Comparison of ENCODE assay signal across 17 cellular contexts in the genomic region with DNA sequence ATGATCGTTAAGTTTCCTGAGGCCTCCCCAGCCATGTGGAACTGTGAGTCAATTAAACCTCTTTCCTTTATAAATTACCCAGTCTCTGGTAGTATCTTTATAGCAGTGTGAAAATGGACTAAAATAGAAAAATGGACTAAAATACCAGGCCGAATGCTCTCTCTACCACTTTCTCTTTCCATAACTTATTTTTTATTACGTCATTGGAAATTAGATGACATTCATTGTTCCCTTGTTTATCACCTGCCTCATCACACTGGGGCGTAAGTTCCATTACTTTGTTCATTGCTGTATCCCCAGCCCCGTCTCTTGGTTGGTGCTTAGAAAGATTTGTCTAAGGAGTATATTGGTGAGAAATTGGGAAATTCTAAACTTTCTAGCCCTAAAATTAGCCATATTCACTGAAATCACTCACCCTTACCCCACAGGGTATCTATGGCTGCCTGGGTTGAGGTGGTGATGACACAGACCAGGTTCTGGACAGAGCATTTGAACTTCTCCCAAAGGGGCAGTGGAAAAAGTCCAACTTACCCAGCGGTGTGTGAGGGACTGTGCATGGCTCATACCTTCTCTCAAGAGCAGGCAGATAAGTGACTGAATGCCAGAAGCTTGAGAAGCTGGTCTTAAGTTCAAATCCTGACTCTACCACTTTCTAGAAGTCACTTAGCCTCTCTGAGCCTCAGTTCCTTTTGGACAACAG. TPM values are rescaled to one million over a fixed set of nuclear protein-coding genes. Genes with fewer than 3 reads are reported as not detected.
DNase-seq lines count a peak whose midpoint lies in the region; ATAC-seq, FAIRE-seq and TF ChIP-seq lines count a peak whose summit lies in the region.
"Had no signal": no experiment of that assay in that cellular context is flagged by ENCODE, and none has a peak within 500 bp of the region (broad histone marks: within the 10 kb centered on the region; RNA-seq: fewer than 3 reads in every experiment).

No MANE protein-coding gene starts in this region.

- H3K9ac ChIP-seq in astrocyte (ENCODE audit: low read length): no peak overlapping the region
- H3K9ac ChIP-seq: BLaER1 treated with 17β-estradiol and CSF1 and Interleukin-3, amounts not matched to agents 10 nM and 100 nM had no signal

- H3K4me1 ChIP-seq in left ventricle myocardium inferior (peaks cover 10% of the 10 kb centered on the region), astrocyte (ENCODE audit: insufficient read depth, low read length) (no peaks in the 10 kb centered on the region), heart right ventricle (peaks cover 0 to 11% (median 8%) of the 10 kb centered on the region in 9 donors)

- H3K9me3 ChIP-seq in left ventricle myocardium inferior (replicated peaks): no peaks in the 10 kb centered on the region
- H3K9me3 ChIP-seq in astrocyte (ENCODE audit: insufficient read depth, low read depth, low read length): no peaks in the 10 kb centered on the region
- H3K9me3 ChIP-seq in heart right ventricle: no peaks in the 10 kb centered on the region
- H3K9me3 ChIP-seq: BLaER1 treated with 17β-estradiol and CSF1 and Interleukin-3, amounts not matched to agents 10 nM and 100 nM had no signal

- intact Hi-C loops in Right ventricle myocardium inferior (cut with DNase I): no loop called here
- intact Hi-C loops in left ventricle myocardium inferior (cut with micrococcal nuclease): no loop called here
- intact Hi-C loops in heart right ventricle (cut with DNase I): no loop called here

- H3K79me2 ChIP-seq in astrocyte (ENCODE audit: insufficient read depth, low read length): no peaks in the 10 kb centered on the region

- no peaks in the 10 kb centered on the region for H3K27me3 ChIP-seq in left ventricle myocardium inferior (ENCODE audit: low read depth)
- peaks cover 24% of the 10 kb centered on the region for H3K27me3 ChIP-seq in astrocyte (ENCODE audit: insufficient read depth, low read length)
- H3K27me3 ChIP-seq in heart right ventricle: no peaks in the 10 kb centered on the region
- H3K27me3 ChIP-seq: BLaER1 treated with 17β-estradiol and CSF1 and Interleukin-3, amounts not matched to agents 10 nM and 100 nM had no signal

- peak; percentile 71 for ATAC-seq in Right ventricle myocardium inferior
- peak in 5 of 8 donors; percentile 49 to 73 (median 61) for ATAC-seq in heart right ventricle
- no peak for ATAC-seq in stimulated activated naive B cell treated with anti-CD40 and anti-IgM and Interleukin-4, amounts not matched to agents 10 μg/mL and 1 μg/mL and 100 μg/mL, for 72 hours (replicated peaks)
- ATAC-seq: HCT116 had no signal

- H3K36me3 ChIP-seq in left ventricle myocardium inferior (no peaks in the 10 kb centered on the region), astrocyte (ENCODE audit: insufficient read depth, low read length) (no peaks in the 10 kb centered on the region), heart right ventricle (no peaks in the 10 kb centered on the region)
- H3K36me3 ChIP-seq: BLaER1 treated with 17β-estradiol and CSF1 and Interleukin-3, amounts not matched to agents 10 nM and 100 nM had no signal

- no peak overlapping the region for H3K4me2 ChIP-seq in astrocyte (ENCODE audit: low read length)
- H3K4me2 ChIP-seq: BLaER1 treated with 17β-estradiol and CSF1 and Interleukin-3, amounts not matched to agents 10 nM and 100 nM had no signal

- FAIRE-seq in astrocyte (lab: Jason Lieb, UNC): no peak
- FAIRE-seq: GM19239, H54, HTR-8/SVneo had no signal

- H2AFZ ChIP-seq in astrocyte (ENCODE audit: low read depth, low read length): no peak overlapping the region

- H3K27me3 Mint-ChIP-seq in astrocyte (ENCODE audit: low read depth, unreplicated experiment): peaks cover 51% of the 10 kb centered on the region
- no peaks in the 10 kb centered on the region for H3K27me3 Mint-ChIP-seq in stimulated activated naive B cell treated with anti-CD40 and anti-IgM and Interleukin-4, amounts not matched to agents 10 μg/mL and 1 μg/mL and 100 μg/mL, for 72 hours

- H3K4me1 Mint-ChIP-seq in astrocyte (ENCODE audit: low read depth, unreplicated experiment): no peaks in the 10 kb centered on the region
- peaks cover 0 to 3% of the 10 kb centered on the region in 2 donors for H3K4me1 Mint-ChIP-seq in stimulated activated naive B cell treated with anti-CD40 and anti-IgM and Interleukin-4, amounts not matched to agents 10 μg/mL and 1 μg/mL and 100 μg/mL, for 72 hours
- H3K4me1 Mint-ChIP-seq: CD4-positive, CD25-positive, alpha-beta regulatory T cell had no signal

- H3K27ac ChIP-seq in left ventricle myocardium inferior (replicated peaks) (no peak overlapping the region), astrocyte (ENCODE audit: low read depth, low read length) (no peak overlapping the region), heart right ventricle (no peak overlapping the region)
- H3K27ac ChIP-seq: BLaER1 treated with 17β-estradiol and CSF1 and Interleukin-3, amounts not matched to agents 10 nM and 100 nM had no signal

- H3K36me3 Mint-ChIP-seq in astrocyte (ENCODE audit: low read depth, unreplicated experiment): peaks cover 1% of the 10 kb centered on the region
- no peaks in the 10 kb centered on the region for H3K36me3 Mint-ChIP-seq in stimulated activated naive B cell treated with anti-CD40 and anti-IgM and Interleukin-4, amounts not matched to agents 10 μg/mL and 1 μg/mL and 100 μg/mL, for 72 hours
- H3K36me3 Mint-ChIP-seq: CD4-positive, CD25-positive, alpha-beta regulatory T cell had no signal

- TF ChIP-seq CTCF in left ventricle myocardium inferior (IDR thresholded peaks at IDR 0.05; ENCODE audit: borderline replicate concordance): no peak
- TF ChIP-seq CTCF in astrocyte (IDR thresholded peaks at IDR 0.05; ENCODE audit: insufficient read depth, low read depth, low read length): no peak
- TF ChIP-seq CTCF in heart right ventricle (IDR thresholded peaks at IDR 0.05): no peak

- H3K27ac Mint-ChIP-seq in astrocyte (ENCODE audit: unreplicated experiment): peak overlapping the region; percentile 3
- H3K27ac Mint-ChIP-seq in stimulated activated naive B cell treated with anti-CD40 and anti-IgM and Interleukin-4, amounts not matched to agents 10 μg/mL and 1 μg/mL and 100 μg/mL, for 72 hours: peak overlapping the region; percentile 6
- H3K27ac Mint-ChIP-seq: CD4-positive, CD25-positive, alpha-beta regulatory T cell had no signal

- no peaks in the 10 kb centered on the region for H4K20me1 ChIP-seq in astrocyte (ENCODE audit: insufficient read depth, low read length)
- H4K20me1 ChIP-seq: BLaER1 treated with 17β-estradiol and CSF1 and Interleukin-3, amounts not matched to agents 10 nM and 100 nM had no signal

- H3K9me3 Mint-ChIP-seq in astrocyte (ENCODE audit: unreplicated experiment): peaks cover 8% of the 10 kb centered on the region
- no peaks in the 10 kb centered on the region for H3K9me3 Mint-ChIP-seq in stimulated activated naive B cell treated with anti-CD40 and anti-IgM and Interleukin-4, amounts not matched to agents 10 μg/mL and 1 μg/mL and 100 μg/mL, for 72 hours
- H3K9me3 Mint-ChIP-seq: CD4-positive, CD25-positive, alpha-beta regulatory T cell had no signal

- H3K4me3 Mint-ChIP-seq in astrocyte (ENCODE audit: unreplicated experiment): no peak overlapping the region
- no peak overlapping the region for H3K4me3 Mint-ChIP-seq in stimulated activated naive B cell treated with anti-CD40 and anti-IgM and Interleukin-4, amounts not matched to agents 10 μg/mL and 1 μg/mL and 100 μg/mL, for 72 hours
- H3K4me3 Mint-ChIP-seq: CD4-positive, CD25-positive, alpha-beta regulatory T cell had no signal

- H3K4me3 ChIP-seq in left ventricle myocardium inferior: no peak overlapping the region
- H3K4me3 ChIP-seq in astrocyte (ENCODE audit: insufficient read depth, low read depth, low read length): no peak overlapping the region
- H3K4me3 ChIP-seq in heart right ventricle: no peak overlapping the region
- H3K4me3 ChIP-seq: BLaER1 treated with 17β-estradiol and CSF1 and Interleukin-3, amounts not matched to agents 10 nM and 100 nM had no signal

- 84 to 88% methylated on average over 6 of the region's 6 CpGs for WGBS in heart right ventricle, 2 donors

- DNase-seq in Right ventricle myocardium inferior (ENCODE audit: missing footprints): no peak
- DNase-seq in left ventricle myocardium inferior: no peak
- DNase-seq in astrocyte (ENCODE audit: low read depth): no peak
- DNase-seq in heart right ventricle: no peak
- no peak for DNase-seq in stimulated activated naive B cell treated with anti-CD40 and anti-IgM and Interleukin-4, amounts not matched to agents 10 μg/mL and 1 μg/mL and 100 μg/mL, for 72 hours
- no peak for DNase-seq in activated CD4-positive, alpha-beta T cell treated with anti-CD3 and anti-CD28 coated beads, Interleukin-2, amount 50 U/mL, for 48 hours
- no peak for DNase-seq in RPMI8226
- DNase-seq: 8988T; ACHN; CD4-positive, CD25-positive, alpha-beta regulatory T cell; DMS53; GF-D8 had no signal

RNA-seq across cellular contexts. Expression of gene TP53I11, which starts 50.9 kb away (rescaled TPM):
- total RNA-seq in Right ventricle myocardium inferior: 59.1 TPM
- total RNA-seq in left ventricle myocardium inferior: 39.4 TPM
- total RNA-seq in astrocyte: 96.8 and 101 TPM in 2 replicates
- 10 to 100 TPM; 22.8 to 89.4 (median 32.7) TPM for total RNA-seq in heart right ventricle
- polyA plus RNA-seq in heart right ventricle: 10 to 100 TPM; 26.9 to 56.5 TPM

Comparison
In these comparisons a context has a peak if more than half of its experiments do, and no peak if none do; other contexts are left out.
1. ATAC-seq: peak in Right ventricle myocardium inferior (single experiment) and heart right ventricle (5 of 8); none in stimulated activated naive B cell treated with anti-CD40 and anti-IgM and Interleukin-4, amounts not matched to agents 10 μg/mL and 1 μg/mL and 100 μg/mL, for 72 hours (0 of 2).